Comparison of ENCODE assay signal across 8 cellular contexts in the genomic region with DNA sequence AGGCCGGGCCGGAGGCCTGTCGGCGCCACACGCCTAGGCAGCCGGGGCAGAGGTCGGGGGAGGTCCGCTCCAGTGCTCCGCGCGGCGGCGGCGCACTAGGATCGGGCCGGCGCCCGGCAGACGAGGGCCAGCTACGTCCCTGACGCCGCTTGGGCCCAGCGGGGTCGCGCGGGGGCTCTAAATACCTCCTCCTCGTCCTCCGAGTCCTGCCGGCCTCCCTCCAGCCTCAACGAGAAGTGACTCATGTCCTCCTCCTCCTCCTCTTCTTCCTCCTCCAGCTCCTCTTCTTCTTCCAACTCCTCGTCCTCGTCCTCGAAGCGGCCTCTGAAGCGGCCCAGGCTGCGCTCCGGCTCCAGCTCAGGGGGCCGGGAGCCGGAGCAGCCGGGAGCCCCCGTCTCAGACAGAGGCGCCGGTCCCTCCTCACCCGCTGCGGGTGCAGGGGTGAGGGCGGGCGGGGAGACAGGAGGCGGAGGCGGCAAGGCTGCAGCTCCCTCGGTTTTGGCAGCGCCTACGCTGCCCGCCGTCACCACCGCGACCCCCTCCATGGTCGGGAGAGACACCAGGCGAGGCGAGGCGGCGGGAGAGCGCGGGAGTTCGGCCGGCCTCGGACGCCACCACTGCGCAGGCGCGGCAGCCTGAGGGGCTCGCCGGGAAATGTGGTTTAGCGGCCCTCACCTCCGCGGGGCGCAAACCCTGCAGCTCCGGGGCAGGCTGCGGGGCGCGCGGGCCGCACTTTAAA. TPM values are rescaled to one million over a fixed set of nuclear protein-coding genes. Genes with fewer than 3 reads are reported as not detected.
DNase-seq lines count a peak whose midpoint lies in the region; ATAC-seq and TF ChIP-seq lines count a peak whose summit lies in the region.

A gene with protein sequence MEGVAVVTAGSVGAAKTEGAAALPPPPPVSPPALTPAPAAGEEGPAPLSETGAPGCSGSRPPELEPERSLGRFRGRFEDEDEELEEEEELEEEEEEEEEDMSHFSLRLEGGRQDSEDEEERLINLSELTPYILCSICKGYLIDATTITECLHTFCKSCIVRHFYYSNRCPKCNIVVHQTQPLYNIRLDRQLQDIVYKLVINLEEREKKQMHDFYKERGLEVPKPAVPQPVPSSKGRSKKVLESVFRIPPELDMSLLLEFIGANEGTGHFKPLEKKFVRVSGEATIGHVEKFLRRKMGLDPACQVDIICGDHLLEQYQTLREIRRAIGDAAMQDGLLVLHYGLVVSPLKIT (minus strand): TSS at position 619 of the 739 bp plus-strand sequence. CDS start 74 bp downstream, at position 545.

- H3K9me3 ChIP-seq in neural cell (ENCODE audit: low read length), result no peaks in the 10 kb centered on the region

- peaks cover 12% of the 10 kb centered on the region for H3K4me1 Mint-ChIP-seq in stimulated activated naive CD8-positive, alpha-beta T cell treated with anti-CD3 and anti-CD28 coated beads, Interleukin-15, amount 100 ng/mL, for 72 hours

- H3K4me3 ChIP-seq in fibroblast of villous mesenchyme (ENCODE audit: low read depth, low read length), result peak within 1 kb of the TSS; percentile 76
- peak within 1 kb of the TSS; percentile 91 for H3K4me3 ChIP-seq in neural cell (ENCODE audit: low read length)

- H3K36me3 ChIP-seq in neural cell (ENCODE audit: insufficient read depth, low read length), result no peaks in the 10 kb centered on the region

- H3K27me3 ChIP-seq in neural cell (ENCODE audit: insufficient read depth, low read depth, low read length), result no peaks in the 10 kb centered on the region

- H3K9me3 Mint-ChIP-seq in stimulated activated naive CD8-positive, alpha-beta T cell treated with anti-CD3 and anti-CD28 coated beads, Interleukin-15, amount 100 ng/mL, for 72 hours, result no peaks in the 10 kb centered on the region

- TF ChIP-seq EP300 in neural cell (conservative IDR thresholded peaks at IDR 0.05; ENCODE audit: poor library complexity, severe bottlenecking), result no peak

- H3K79me2 ChIP-seq in neural cell (replicated peaks; ENCODE audit: insufficient read depth, low read length), result peaks cover 8% of the 10 kb centered on the region

- H3K27me3 Mint-ChIP-seq in stimulated activated naive CD8-positive, alpha-beta T cell treated with anti-CD3 and anti-CD28 coated beads, Interleukin-15, amount 100 ng/mL, for 72 hours, result no peaks in the 10 kb centered on the region

- peak; percentile 16 for TF ChIP-seq RAD21 in neural cell (conservative IDR thresholded peaks at IDR 0.05)

- peak within 1 kb of the TSS; percentile 79 for H3K27ac ChIP-seq in neural cell (ENCODE audit: low read length)

- peak; percentile 85 for TF ChIP-seq POLR2A in Raji (IDR thresholded peaks at IDR 0.05; ENCODE audit: insufficient read depth, low read depth, low read length)

- ATAC-seq in GM21576 (IDR thresholded peaks at IDR 0.05; ENCODE audit: unreplicated experiment), result peak; percentile 88
- peak; percentile 89 for ATAC-seq in stimulated activated naive CD8-positive, alpha-beta T cell treated with anti-CD3 and anti-CD28 coated beads, Interleukin-15, amount 100 ng/mL, for 72 hours

- peak; percentile 10 for TF ChIP-seq CTCF in fibroblast of villous mesenchyme (IDR thresholded peaks at IDR 0.05; ENCODE audit: insufficient read depth, low read depth, low read length)
- peak; percentile 56 for TF ChIP-seq CTCF in neural cell (IDR thresholded peaks at IDR 0.05; ENCODE audit: poor library complexity, severe bottlenecking)

- H4K20me1 ChIP-seq in neural cell (ENCODE audit: insufficient read depth), result no peaks in the 10 kb centered on the region

- no peaks in the 10 kb centered on the region for H3F3A ChIP-seq in neural cell (ENCODE audit: insufficient read depth, low read length, poor library complexity, severe bottlenecking)

- H3K9me2 ChIP-seq in neural cell (ENCODE audit: insufficient read depth, low read length), result no peaks in the 10 kb centered on the region

- peak; percentile 36 for DNase-seq in DMS79 (lab: John Stamatoyannopoulos, UW)
- DNase-seq in KG1 (lab: John Stamatoyannopoulos, UW), result peak; percentile 55
- peak; percentile 53 for DNase-seq in activated gamma-delta T cell (lab: John Stamatoyannopoulos, UW)
- peak; percentile 77 for DNase-seq in fibroblast of villous mesenchyme (ENCODE audit: low read depth)
- peak; percentile 80 to 82 for DNase-seq in stimulated activated naive CD8-positive, alpha-beta T cell treated with anti-CD3 and anti-CD28 coated beads, Interleukin-15, amount 100 ng/mL, for 72 hours

- H2AFZ ChIP-seq in neural cell (ENCODE audit: low read depth, low read length), result peak within 1 kb of the TSS; percentile 91

- peak within 1 kb of the TSS; percentile 84 for H3K9ac ChIP-seq in neural cell (ENCODE audit: low read length)

- H3K4me2 ChIP-seq in neural cell (ENCODE audit: low read length), result peak within 1 kb of the TSS; percentile 54

- peak within 1 kb of the TSS; percentile 95 to 99 for H3K27ac Mint-ChIP-seq in stimulated activated naive CD8-positive, alpha-beta T cell treated with anti-CD3 and anti-CD28 coated beads, Interleukin-15, amount 100 ng/mL, for 72 hours

- H3K4me3 Mint-ChIP-seq in stimulated activated naive CD8-positive, alpha-beta T cell treated with anti-CD3 and anti-CD28 coated beads, Interleukin-15, amount 100 ng/mL, for 72 hours, result peak within 1 kb of the TSS; percentile 96 to 98

TF ChIP-seq in neural cell, 6 proteins besides CTCF, POLR2A, EP300 and RAD21:
- TF ChIP-seq TAF1 (IDR thresholded peaks at IDR 0.05; ENCODE audit: low read depth), result peak; percentile 51
- TF ChIP-seq POLR2AphosphoS5 (IDR thresholded peaks at IDR 0.05), result peak; percentile 79
- peak; percentile 55 for TF ChIP-seq MXI1 (conservative IDR thresholded peaks at IDR 0.05; ENCODE audit: poor library complexity, severe bottlenecking)
- no peak for TF ChIP-seq SMC3 (conservative IDR thresholded peaks at IDR 0.05; ENCODE audit: poor library complexity)

RNA-seq across cellular contexts. Expression of the gene that starts here (rescaled TPM):
- total RNA-seq in fibroblast of villous mesenchyme, result 10.4 and 17.1 TPM in 2 replicates
- 20.4 and 31.3 TPM in 2 replicates for polyA plus RNA-seq in neural cell
- 17.0 and 21.9 TPM in 2 replicates for polyA minus RNA-seq in neural cell

Comparison
In these comparisons a context has a peak if more than half of its experiments do, and no peak if none do; other contexts are left out.
1. Peak in every context shown above with its lines: DNase-seq, ATAC-seq, H3K4me3 ChIP-seq and H3K27ac ChIP-seq.